In genomic region chr6:166704171-166704570, GRCh38 we compare ENCODE assay signal across 2 cellular contexts.
TF ChIP-seq lines count a peak whose summit lies in the region.

No MANE protein-coding gene starts in this region.

TF ChIP-seq in HepG2, 621 proteins besides CTCF, POLR2A, EP300 and RAD21:
- no peak for TF ChIP-seq NFIC (IDR thresholded peaks at IDR 0.05; ENCODE audit: low read length)
- TF ChIP-seq MNT (IDR thresholded peaks at IDR 0.05) = peak; percentile 64
TF ChIP-seq in HepG2: peak in this region for 1.

TF ChIP-seq in WTC11, 78 proteins besides CTCF, POLR2A, EP300 and RAD21:
- TF ChIP-seq ESRRA (CRISPR knock-in tag; IDR thresholded peaks at IDR 0.05; ENCODE audit: borderline replicate concordance) = peak; percentile 91
- no peak for TF ChIP-seq GRHL2 (CRISPR knock-in tag; IDR thresholded peaks at IDR 0.05; ENCODE audit: insufficient replicate concordance, severe bottlenecking)
- TF ChIP-seq E2F5 (CRISPR knock-in tag; IDR thresholded peaks at IDR 0.05) = no peak
- peak; percentile 67; the same call in 1 of the 2 replicates for TF ChIP-seq MAX (CRISPR knock-in tag; IDR thresholded peaks at IDR 0.05)
